Comparison of ENCODE assay signal across 9 cellular contexts in genomic region chr7:23205861-23206510, GRCh38. TPM values are rescaled to one million over a fixed set of nuclear protein-coding genes. Genes with fewer than 3 reads are reported as not detected.
DNase-seq lines count a peak whose midpoint lies in the region; ATAC-seq and TF ChIP-seq lines count a peak whose summit lies in the region.
"Had no signal": no experiment of that assay in that cellular context is flagged by ENCODE, and none has a peak within 500 bp of the region (broad histone marks: within the 10 kb centered on the region; RNA-seq: fewer than 3 reads in every experiment).

No MANE protein-coding gene starts in this region.

- CTCF ChIA-PET in activated B cell treated with CpG ODN at 0.5 μM for 24 hours (lab: Charles Lee), result no interaction called here

- no peak overlapping the region for H3K27ac Mint-ChIP-seq in activated B cell treated with CpG ODN at 0.5 μM for 24 hours

- ATAC-seq in GM18907 (IDR thresholded peaks at IDR 0.05; ENCODE audit: unreplicated experiment) (peak; percentile 77), activated B cell treated with CpG ODN at 0.5 μM for 24 hours (ENCODE audit: low read depth) (peak; percentile 14), HG03025 (IDR thresholded peaks at IDR 0.05; ENCODE audit: low FRiP score, unreplicated experiment) (no peak), HG02571 (IDR thresholded peaks at IDR 0.05; ENCODE audit: unreplicated experiment) (no peak), HG03439 (IDR thresholded peaks at IDR 0.05; ENCODE audit: unreplicated experiment) (no peak)

- H3K27me3 Mint-ChIP-seq in activated B cell treated with CpG ODN at 0.5 μM for 24 hours, result peaks cover 20% of the 10 kb centered on the region

- H3K9me3 Mint-ChIP-seq in activated B cell treated with CpG ODN at 0.5 μM for 24 hours, result no peaks in the 10 kb centered on the region
- H3K9me3 Mint-ChIP-seq: brain had no signal

- H3K4me1 Mint-ChIP-seq in activated B cell treated with CpG ODN at 0.5 μM for 24 hours, result peaks cover 5% of the 10 kb centered on the region
- H3K4me1 Mint-ChIP-seq: brain had no signal

- no peaks in the 10 kb centered on the region for H4K20me1 ChIP-seq in fibroblast of lung (ENCODE audit: control insufficient read depth, extremely low read depth, insufficient read depth, low read length)

- H3K9ac ChIP-seq in fibroblast of lung (ENCODE audit: insufficient read depth, low read length), result no peak overlapping the region

- no peak overlapping the region for H3K4me3 ChIP-seq in fibroblast of lung (replicated peaks in 1 of 4; ENCODE audit: control extremely low read depth in 1 of 4, insufficient read depth in 1 of 4, low read depth in 3 of 4, low read length in 4 of 4)

- no peak overlapping the region for H3K27ac ChIP-seq in fibroblast of lung (ENCODE audit: insufficient read depth, low read length)

- H3K79me2 ChIP-seq in fibroblast of lung (ENCODE audit: control insufficient read depth, insufficient read depth, low read length), result no peaks in the 10 kb centered on the region

- H3K36me3 ChIP-seq in fibroblast of lung (ENCODE audit: control insufficient read depth, insufficient read depth, low read length), result no peaks in the 10 kb centered on the region

- TF ChIP-seq CTCF in activated B cell treated with CpG ODN at 0.5 μM for 24 hours (IDR thresholded peaks at IDR 0.05), result no peak
- TF ChIP-seq CTCF in fibroblast of lung (conservative IDR thresholded peaks at IDR 0.05 in 1 of 2, IDR thresholded peaks at IDR 0.05 in 1 of 2; ENCODE audit: low read depth in 1 of 2, low read length in 2 of 2), result no peak

- peak overlapping the region; percentile 20 for H3K4me3 Mint-ChIP-seq in activated B cell treated with CpG ODN at 0.5 μM for 24 hours
- H3K4me3 Mint-ChIP-seq: brain had no signal

- DNase-seq in activated B cell treated with CpG ODN at 0.5 μM for 24 hours (no peak), fibroblast of lung (ENCODE audit: low read depth in 2 of 2) (peak in 1 of 2 donors; percentile 10), posterior vena cava (ENCODE audit: low spot score) (peak; percentile 84), NOMO-1 (lab: John Stamatoyannopoulos, UW; ENCODE audit: unreplicated experiment in 2 of 2) (no peak)

- peak overlapping the region; percentile 29 for H2AFZ ChIP-seq in fibroblast of lung (ENCODE audit: low read length)

- no peaks in the 10 kb centered on the region for H3K4me1 ChIP-seq in fibroblast of lung (ENCODE audit: control insufficient read depth, extremely low read depth, insufficient read depth, low read length)

- POLR2A ChIA-PET in activated B cell treated with CpG ODN at 0.5 μM for 24 hours (lab: Charles Lee), result interaction anchor here (0.6 to 1.4 kb wide), 2 partner anchors 17 to 25 kb away, joined by 3 to 6 read pairs; partner anchors contain the start of gene NUP42

- H3K4me2 ChIP-seq in fibroblast of lung (ENCODE audit: extremely low read depth, insufficient read depth, low read length), result no peak overlapping the region

- peaks cover 21% of the 10 kb centered on the region for H3K36me3 Mint-ChIP-seq in activated B cell treated with CpG ODN at 0.5 μM for 24 hours (ENCODE audit: low read depth)

- intact Hi-C loops in activated B cell treated with CpG ODN at 0.5 μM for 24 hours (cut with micrococcal nuclease), result no loop called here
- intact Hi-C loops in posterior vena cava (cut with DNase I), result no loop called here

- no peaks in the 10 kb centered on the region for H3K27me3 ChIP-seq in fibroblast of lung (ENCODE audit: control insufficient read depth, insufficient read depth, low read length)

- no peaks in the 10 kb centered on the region for H3K9me3 ChIP-seq in fibroblast of lung (ENCODE audit: control insufficient read depth, insufficient read depth, low read depth, low read length)

RNA-seq across cellular contexts. Expression of gene NUP42, which starts 24.1 kb away (rescaled TPM):
- total RNA-seq in activated B cell treated with CpG ODN at 0.5 μM for 24 hours (39.2 and 50.6 TPM in 2 replicates), fibroblast of lung (26.5 and 28.2 TPM in 2 replicates), posterior vena cava (10 to 100 TPM; 20.7 to 20.8 TPM)
- 13.1 and 13.8 TPM in 2 replicates for polyA plus RNA-seq in fibroblast of lung
- 12.1 and 13.9 TPM in 2 replicates for polyA plus RNA-seq in fibroblast of lung (2012)
- 4.3 and 18.0 TPM in 2 replicates for polyA minus RNA-seq in fibroblast of lung (ENCODE audit: low replicate concordance)

RNA-seq across cellular contexts. Expression of gene GPNMB, which starts 40.6 kb away (rescaled TPM):
- total RNA-seq in activated B cell treated with CpG ODN at 0.5 μM for 24 hours (0.76 and 1.1 TPM in 2 replicates), fibroblast of lung (177 and 182 TPM in 2 replicates), posterior vena cava (100 to 1,000 TPM; 190 to 297 TPM)
- 114 and 242 TPM in 2 replicates for polyA plus RNA-seq in fibroblast of lung
- 57.6 and 118 TPM in 2 replicates for polyA plus RNA-seq in fibroblast of lung (2012)
- 8.2 and 54.1 TPM in 2 replicates for polyA minus RNA-seq in fibroblast of lung (ENCODE audit: low replicate concordance)

Comparison
In these comparisons a context has a peak if more than half of its experiments do, and no peak if none do; other contexts are left out.
1. ATAC-seq: peak in GM18907 (single experiment) and activated B cell treated with CpG ODN at 0.5 μM for 24 hours (single experiment); none in HG03025 (single experiment), HG02571 (single experiment) and HG03439 (single experiment).
2. RNA of gene GPNMB, which starts 40.6 kb away (total RNA-seq): 190 to 297 TPM in posterior vena cava and 177 to 182 TPM in fibroblast of lung; 0.76 to 1.1 TPM in activated B cell treated with CpG ODN at 0.5 μM for 24 hours; every median in the first group is over 10 times any median in the second.